In genomic region chr12:42574879-42575278, GRCh38 we compare ENCODE assay signal across 19 cellular contexts. TPM values are rescaled to one million over a fixed set of nuclear protein-coding genes. Genes with fewer than 3 reads are reported as not detected.
DNase-seq lines count a peak whose midpoint lies in the region; ATAC-seq and TF ChIP-seq lines count a peak whose summit lies in the region.
"Had no signal": no experiment of that assay in that cellular context is flagged by ENCODE, and none has a peak within 500 bp of the region (broad histone marks: within the 10 kb centered on the region; RNA-seq: fewer than 3 reads in every experiment).

No MANE protein-coding gene starts in this region.

- TF ChIP-seq CTCF in Loucy (conservative IDR thresholded peaks at IDR 0.05; ENCODE audit: low read length) (no peak), fibroblast of mammary gland (conservative IDR thresholded peaks at IDR 0.05; ENCODE audit: control insufficient read depth, insufficient read depth, low read depth, low read length) (no peak), thyroid gland (IDR thresholded peaks at IDR 0.05) (no peak)

- H3K36me3 ChIP-seq in Loucy (ENCODE audit: insufficient read depth, low read length) (no peaks in the 10 kb centered on the region), thyroid gland (no peaks in the 10 kb centered on the region)
- H3K36me3 ChIP-seq: ascending aorta, gastrocnemius medialis, neural progenitor cell had no signal

- H3K4me2 ChIP-seq in Loucy (ENCODE audit: low read depth, low read length, poor library complexity, severe bottlenecking): no peak overlapping the region
- H3K4me2 ChIP-seq: neural progenitor cell had no signal

- no peak overlapping the region for H3K27ac ChIP-seq in thyroid gland
- H3K27ac ChIP-seq: ascending aorta, gastrocnemius medialis, neural progenitor cell had no signal

- no peaks in the 10 kb centered on the region for H3K9me3 ChIP-seq in Loucy (ENCODE audit: insufficient read depth, low read depth, low read length)
- H3K9me3 ChIP-seq in thyroid gland: no peaks in the 10 kb centered on the region
- H3K9me3 ChIP-seq: ascending aorta, gastrocnemius medialis had no signal

- H3K9ac ChIP-seq in Loucy (ENCODE audit: low read depth, low read length, poor library complexity, severe bottlenecking): no peak overlapping the region
- H3K9ac ChIP-seq: neural progenitor cell had no signal

- intact Hi-C loops in thyroid gland (cut with DNase I): no loop called here

- H3K4me3 ChIP-seq in Loucy (ENCODE audit: low read length, poor library complexity, severe bottlenecking) (no peak overlapping the region), fibroblast of mammary gland (ENCODE audit: control insufficient read depth, low read depth, low read length) (no peak overlapping the region), thyroid gland (replicated peaks in 1 of 3) (no peak overlapping the region)
- H3K4me3 ChIP-seq: ascending aorta, gastrocnemius medialis, neural progenitor cell had no signal

- DNase-seq in DMS153 (lab: John Stamatoyannopoulos, UW) (peak; percentile 86), NCI-H748 treated with DMSO at 0.1 percent for 48 hours (lab: John Stamatoyannopoulos, UW) (peak; percentile 81), fibroblast of mammary gland (ENCODE audit: low read depth) (peak; percentile 42), anterior cingulate cortex (lab: John Stamatoyannopoulos, UW) (no peak), thyroid gland (no peak)
- DNase-seq: activated CD4-positive, alpha-beta T cell treated with anti-CD3 and anti-CD28 coated beads, Interleukin-2, amount 50 U/mL, for 1 hour; COR-L47; gastrocnemius medialis; HFFc6; Kasumi-1; NCI-H187 treated with DMSO at 0.1 percent for 48 hours; RPMI8226; stimulated activated CD4-positive, alpha-beta T cell treated with anti-CD3 and anti-CD28 coated beads, Interleukin-4, amount 100 ng/mL, for 4 hours; substantia nigra had no signal

- no peak for TF ChIP-seq POLR2A in thyroid gland (IDR thresholded peaks at IDR 0.05)

- no peaks in the 10 kb centered on the region for H3F3A ChIP-seq in Loucy (ENCODE audit: low read depth)

- no peaks in the 10 kb centered on the region for H4K20me1 ChIP-seq in Loucy (ENCODE audit: insufficient read depth, low read length, poor library complexity, severe bottlenecking)

- H3K4me1 ChIP-seq in Loucy (ENCODE audit: insufficient read depth, low read length, poor library complexity, severe bottlenecking): no peaks in the 10 kb centered on the region
- no peaks in the 10 kb centered on the region for H3K4me1 ChIP-seq in thyroid gland
- H3K4me1 ChIP-seq: ascending aorta, gastrocnemius medialis, neural progenitor cell had no signal

- ATAC-seq in HG03108 (IDR thresholded peaks at IDR 0.05; ENCODE audit: unreplicated experiment) (no peak), HG03342 (IDR thresholded peaks at IDR 0.05; ENCODE audit: unreplicated experiment) (no peak)
- ATAC-seq: gastrocnemius medialis had no signal

- no peaks in the 10 kb centered on the region for H3K9me2 ChIP-seq in Loucy (replicated peaks; ENCODE audit: low read depth, low read length)

- no peaks in the 10 kb centered on the region for H3K79me2 ChIP-seq in Loucy (ENCODE audit: insufficient read depth, low read length)

- H3K27me3 ChIP-seq in Loucy (ENCODE audit: insufficient read depth, low read length, poor library complexity, severe bottlenecking) (no peaks in the 10 kb centered on the region), thyroid gland (no peaks in the 10 kb centered on the region)
- H3K27me3 ChIP-seq: ascending aorta, gastrocnemius medialis, neural progenitor cell had no signal

- H2AFZ ChIP-seq in Loucy (ENCODE audit: low read length): 0 out of 2 replicates have a peak overlapping the region, but pooled peaks have one; percentile 49
- H2AFZ ChIP-seq: neural progenitor cell had no signal

RNA-seq across cellular contexts. Expression of gene PRICKLE1, which starts 14.7 kb away (rescaled TPM):
- 10 to 100 TPM; 17.2 to 25.4 (median 19.6) TPM for total RNA-seq in thyroid gland

Comparison
In these comparisons a context has a peak if more than half of its experiments do, and no peak if none do; other contexts are left out.
1. DNase-seq: peak in DMS153 (single experiment), NCI-H748 treated with DMSO at 0.1 percent for 48 hours (single experiment) and fibroblast of mammary gland (single experiment); none in anterior cingulate cortex (0 of 58) and thyroid gland (0 of 2).